ENCODE assay signal across 1 cellular context in the genomic region with DNA sequence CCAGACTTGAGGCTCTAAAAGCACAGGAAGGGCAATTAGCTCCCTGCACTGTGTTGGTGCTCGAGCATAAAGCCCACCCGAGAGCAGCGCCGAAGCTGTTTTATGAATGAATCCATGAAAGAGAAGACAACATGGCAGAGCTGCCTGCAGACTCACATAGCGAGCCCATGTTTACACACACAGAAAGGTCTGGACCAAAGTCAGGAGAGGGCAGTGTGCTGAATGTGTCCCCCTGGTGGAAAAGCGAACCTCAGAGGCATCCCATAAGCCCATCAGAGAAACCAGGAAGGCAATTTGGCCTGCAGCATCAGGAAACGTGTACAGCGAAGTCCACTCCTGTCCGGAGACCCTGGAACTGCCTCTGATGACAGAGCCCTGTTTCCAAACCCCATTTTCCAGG.
TF ChIP-seq lines count a peak whose summit lies in the region.

No MANE protein-coding gene starts in this region.

TF ChIP-seq in GM23338, 12 proteins besides CTCF, POLR2A, EP300 and RAD21:
- TF ChIP-seq, protein P1, sequence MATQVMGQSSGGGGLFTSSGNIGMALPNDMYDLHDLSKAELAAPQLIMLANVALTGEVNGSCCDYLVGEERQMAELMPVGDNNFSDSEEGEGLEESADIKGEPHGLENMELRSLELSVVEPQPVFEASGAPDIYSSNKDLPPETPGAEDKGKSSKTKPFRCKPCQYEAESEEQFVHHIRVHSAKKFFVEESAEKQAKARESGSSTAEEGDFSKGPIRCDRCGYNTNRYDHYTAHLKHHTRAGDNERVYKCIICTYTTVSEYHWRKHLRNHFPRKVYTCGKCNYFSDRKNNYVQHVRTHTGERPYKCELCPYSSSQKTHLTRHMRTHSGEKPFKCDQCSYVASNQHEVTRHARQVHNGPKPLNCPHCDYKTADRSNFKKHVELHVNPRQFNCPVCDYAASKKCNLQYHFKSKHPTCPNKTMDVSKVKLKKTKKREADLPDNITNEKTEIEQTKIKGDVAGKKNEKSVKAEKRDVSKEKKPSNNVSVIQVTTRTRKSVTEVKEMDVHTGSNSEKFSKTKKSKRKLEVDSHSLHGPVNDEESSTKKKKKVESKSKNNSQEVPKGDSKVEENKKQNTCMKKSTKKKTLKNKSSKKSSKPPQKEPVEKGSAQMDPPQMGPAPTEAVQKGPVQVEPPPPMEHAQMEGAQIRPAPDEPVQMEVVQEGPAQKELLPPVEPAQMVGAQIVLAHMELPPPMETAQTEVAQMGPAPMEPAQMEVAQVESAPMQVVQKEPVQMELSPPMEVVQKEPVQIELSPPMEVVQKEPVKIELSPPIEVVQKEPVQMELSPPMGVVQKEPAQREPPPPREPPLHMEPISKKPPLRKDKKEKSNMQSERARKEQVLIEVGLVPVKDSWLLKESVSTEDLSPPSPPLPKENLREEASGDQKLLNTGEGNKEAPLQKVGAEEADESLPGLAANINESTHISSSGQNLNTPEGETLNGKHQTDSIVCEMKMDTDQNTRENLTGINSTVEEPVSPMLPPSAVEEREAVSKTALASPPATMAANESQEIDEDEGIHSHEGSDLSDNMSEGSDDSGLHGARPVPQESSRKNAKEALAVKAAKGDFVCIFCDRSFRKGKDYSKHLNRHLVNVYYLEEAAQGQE (IDR thresholded peaks at IDR 0.05; ENCODE audit: unreplicated experiment) = no peak
- TF ChIP-seq NANOG (IDR thresholded peaks at IDR 0.05; ENCODE audit: borderline replicate concordance) = no peak
- no peak for TF ChIP-seq CREB1 (CRISPR knock-in tag; IDR thresholded peaks at IDR 0.05; ENCODE audit: low read depth)
- no peak for TF ChIP-seq EZH2 (IDR thresholded peaks at IDR 0.05; ENCODE audit: low read depth, unreplicated experiment)
- TF ChIP-seq JUNB (IDR thresholded peaks at IDR 0.05; ENCODE audit: unreplicated experiment) = no peak
- TF ChIP-seq, protein P2, sequence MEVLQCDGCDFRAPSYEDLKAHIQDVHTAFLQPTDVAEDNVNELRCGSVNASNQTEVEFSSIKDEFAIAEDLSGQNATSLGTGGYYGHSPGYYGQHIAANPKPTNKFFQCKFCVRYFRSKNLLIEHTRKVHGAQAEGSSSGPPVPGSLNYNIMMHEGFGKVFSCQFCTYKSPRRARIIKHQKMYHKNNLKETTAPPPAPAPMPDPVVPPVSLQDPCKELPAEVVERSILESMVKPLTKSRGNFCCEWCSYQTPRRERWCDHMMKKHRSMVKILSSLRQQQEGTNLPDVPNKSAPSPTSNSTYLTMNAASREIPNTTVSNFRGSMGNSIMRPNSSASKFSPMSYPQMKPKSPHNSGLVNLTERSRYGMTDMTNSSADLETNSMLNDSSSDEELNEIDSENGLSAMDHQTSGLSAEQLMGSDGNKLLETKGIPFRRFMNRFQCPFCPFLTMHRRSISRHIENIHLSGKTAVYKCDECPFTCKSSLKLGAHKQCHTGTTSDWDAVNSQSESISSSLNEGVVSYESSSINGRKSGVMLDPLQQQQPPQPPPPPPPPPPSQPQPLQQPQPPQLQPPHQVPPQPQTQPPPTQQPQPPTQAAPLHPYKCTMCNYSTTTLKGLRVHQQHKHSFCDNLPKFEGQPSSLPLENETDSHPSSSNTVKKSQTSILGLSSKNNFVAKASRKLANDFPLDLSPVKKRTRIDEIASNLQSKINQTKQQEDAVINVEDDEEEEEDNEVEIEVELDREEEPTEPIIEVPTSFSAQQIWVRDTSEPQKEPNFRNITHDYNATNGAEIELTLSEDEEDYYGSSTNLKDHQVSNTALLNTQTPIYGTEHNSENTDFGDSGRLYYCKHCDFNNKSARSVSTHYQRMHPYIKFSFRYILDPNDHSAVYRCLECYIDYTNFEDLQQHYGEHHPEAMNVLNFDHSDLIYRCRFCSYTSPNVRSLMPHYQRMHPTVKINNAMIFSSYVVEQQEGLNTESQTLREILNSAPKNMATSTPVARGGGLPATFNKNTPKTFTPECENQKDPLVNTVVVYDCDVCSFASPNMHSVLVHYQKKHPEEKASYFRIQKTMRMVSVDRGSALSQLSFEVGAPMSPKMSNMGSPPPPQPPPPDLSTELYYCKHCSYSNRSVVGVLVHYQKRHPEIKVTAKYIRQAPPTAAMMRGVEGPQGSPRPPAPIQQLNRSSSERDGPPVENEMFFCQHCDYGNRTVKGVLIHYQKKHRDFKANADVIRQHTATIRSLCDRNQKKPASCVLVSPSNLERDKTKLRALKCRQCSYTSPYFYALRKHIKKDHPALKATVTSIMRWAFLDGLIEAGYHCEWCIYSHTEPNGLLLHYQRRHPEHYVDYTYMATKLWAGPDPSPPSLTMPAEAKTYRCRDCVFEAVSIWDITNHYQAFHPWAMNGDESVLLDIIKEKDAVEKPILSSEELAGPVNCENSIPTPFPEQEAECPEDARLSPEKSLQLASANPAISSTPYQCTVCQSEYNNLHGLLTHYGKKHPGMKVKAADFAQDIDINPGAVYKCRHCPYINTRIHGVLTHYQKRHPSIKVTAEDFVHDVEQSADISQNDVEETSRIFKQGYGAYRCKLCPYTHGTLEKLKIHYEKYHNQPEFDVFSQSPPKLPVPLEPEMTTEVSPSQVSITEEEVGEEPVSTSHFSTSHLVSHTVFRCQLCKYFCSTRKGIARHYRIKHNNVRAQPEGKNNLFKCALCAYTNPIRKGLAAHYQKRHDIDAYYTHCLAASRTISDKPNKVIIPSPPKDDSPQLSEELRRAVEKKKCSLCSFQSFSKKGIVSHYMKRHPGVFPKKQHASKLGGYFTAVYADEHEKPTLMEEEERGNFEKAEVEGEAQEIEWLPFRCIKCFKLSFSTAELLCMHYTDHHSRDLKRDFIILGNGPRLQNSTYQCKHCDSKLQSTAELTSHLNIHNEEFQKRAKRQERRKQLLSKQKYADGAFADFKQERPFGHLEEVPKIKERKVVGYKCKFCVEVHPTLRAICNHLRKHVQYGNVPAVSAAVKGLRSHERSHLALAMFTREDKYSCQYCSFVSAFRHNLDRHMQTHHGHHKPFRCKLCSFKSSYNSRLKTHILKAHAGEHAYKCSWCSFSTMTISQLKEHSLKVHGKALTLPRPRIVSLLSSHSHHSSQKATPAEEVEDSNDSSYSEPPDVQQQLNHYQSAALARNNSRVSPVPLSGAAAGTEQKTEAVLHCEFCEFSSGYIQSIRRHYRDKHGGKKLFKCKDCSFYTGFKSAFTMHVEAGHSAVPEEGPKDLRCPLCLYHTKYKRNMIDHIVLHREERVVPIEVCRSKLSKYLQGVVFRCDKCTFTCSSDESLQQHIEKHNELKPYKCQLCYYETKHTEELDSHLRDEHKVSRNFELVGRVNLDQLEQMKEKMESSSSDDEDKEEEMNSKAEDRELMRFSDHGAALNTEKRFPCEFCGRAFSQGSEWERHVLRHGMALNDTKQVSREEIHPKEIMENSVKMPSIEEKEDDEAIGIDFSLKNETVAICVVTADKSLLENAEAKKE (CRISPR knock-in tag; IDR thresholded peaks at IDR 0.05) = no peak
- no peak for TF ChIP-seq ZNF331 (CRISPR knock-in tag; IDR thresholded peaks at IDR 0.05; ENCODE audit: low read depth)
- TF ChIP-seq STAT1 (IDR thresholded peaks at IDR 0.05; ENCODE audit: unreplicated experiment) = no peak
- no peak for TF ChIP-seq EZH2phosphoT487 (IDR thresholded peaks at IDR 0.05; ENCODE audit: unreplicated experiment)
- TF ChIP-seq, protein P3, sequence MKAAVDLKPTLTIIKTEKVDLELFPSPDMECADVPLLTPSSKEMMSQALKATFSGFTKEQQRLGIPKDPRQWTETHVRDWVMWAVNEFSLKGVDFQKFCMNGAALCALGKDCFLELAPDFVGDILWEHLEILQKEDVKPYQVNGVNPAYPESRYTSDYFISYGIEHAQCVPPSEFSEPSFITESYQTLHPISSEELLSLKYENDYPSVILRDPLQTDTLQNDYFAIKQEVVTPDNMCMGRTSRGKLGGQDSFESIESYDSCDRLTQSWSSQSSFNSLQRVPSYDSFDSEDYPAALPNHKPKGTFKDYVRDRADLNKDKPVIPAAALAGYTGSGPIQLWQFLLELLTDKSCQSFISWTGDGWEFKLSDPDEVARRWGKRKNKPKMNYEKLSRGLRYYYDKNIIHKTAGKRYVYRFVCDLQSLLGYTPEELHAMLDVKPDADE (IDR thresholded peaks at IDR 0.05) = no peak
- TF ChIP-seq ZNF114 (CRISPR knock-in tag; IDR thresholded peaks at IDR 0.05) = no peak
- TF ChIP-seq POLR2AphosphoS5 (IDR thresholded peaks at IDR 0.05; ENCODE audit: low read depth) = no peak
